In genomic region chr1:66267211-66267940, GRCh38 we compare ENCODE assay signal across 16 cellular contexts.
DNase-seq lines count a peak whose midpoint lies in the region; ATAC-seq, FAIRE-seq and TF ChIP-seq lines count a peak whose summit lies in the region.
"Had no signal": no experiment of that assay in that cellular context is flagged by ENCODE, and none has a peak within 500 bp of the region (broad histone marks: within the 10 kb centered on the region; RNA-seq: fewer than 3 reads in every experiment).

No MANE protein-coding gene starts in this region.

- H3K9me3 Mint-ChIP-seq in stimulated activated naive CD8-positive, alpha-beta T cell treated with anti-CD3 and anti-CD28 coated beads, Interleukin-15, amount 100 ng/mL, for 72 hours = peaks cover 0 to 7% of the 10 kb centered on the region in 2 donors
- H3K9me3 Mint-ChIP-seq: activated naive CD4-positive, alpha-beta T cell treated with anti-CD3 and anti-CD28 coated beads, Interleukin-2, amount 50 U/mL, for 24 hours; neural crest cell; stimulated activated naive CD8-positive, alpha-beta T cell treated with anti-CD3 and anti-CD28 coated beads, Interleukin-15, Interleukin-2, amounts not matched to agents 100 ng/mL and 50 ng/mL, for 24 hours had no signal

- H2BK120ac ChIP-seq in IMR-90 (ENCODE audit: low read depth, low read length) = peak overlapping the region; percentile 54

- peaks cover 70% of the 10 kb centered on the region for H3K4me1 Mint-ChIP-seq in stimulated activated naive CD8-positive, alpha-beta T cell treated with anti-CD3 and anti-CD28 coated beads, Interleukin-15, amount 100 ng/mL, for 72 hours

- H2AFZ ChIP-seq in IMR-90 (replicated peaks; ENCODE audit: low read length, poor library complexity) = no peak overlapping the region

- peak overlapping the region; percentile 71 for H2BK5ac ChIP-seq in IMR-90 (ENCODE audit: low read depth, low read length, poor library complexity, severe bottlenecking)

- H3K36me3 ChIP-seq in IMR-90 (ENCODE audit: control insufficient read depth, insufficient read depth, low read length) = no peaks in the 10 kb centered on the region
- H3K36me3 ChIP-seq in Peyer's patch = no peaks in the 10 kb centered on the region
- H3K36me3 ChIP-seq: sigmoid colon had no signal

- no peak overlapping the region for H4K91ac ChIP-seq in IMR-90 (ENCODE audit: insufficient read depth, low read depth, low read length)

- H2BK20ac ChIP-seq in IMR-90 (ENCODE audit: low read depth, low read length) = peak overlapping the region; percentile 71; the same call in 1 of the 2 replicates

- no peaks in the 10 kb centered on the region for H3K27me3 Mint-ChIP-seq in stimulated activated naive CD8-positive, alpha-beta T cell treated with anti-CD3 and anti-CD28 coated beads, Interleukin-15, amount 100 ng/mL, for 72 hours
- H3K27me3 Mint-ChIP-seq: activated naive CD4-positive, alpha-beta T cell treated with anti-CD3 and anti-CD28 coated beads, Interleukin-2, amount 50 U/mL, for 24 hours; stimulated activated naive CD8-positive, alpha-beta T cell treated with anti-CD3 and anti-CD28 coated beads, Interleukin-15, Interleukin-2, amounts not matched to agents 100 ng/mL and 50 ng/mL, for 24 hours had no signal

- peak overlapping the region in 1 of 2 experiments; percentile 12; a peak in 1 of 4 replicates for H4K8ac ChIP-seq in IMR-90 (ENCODE audit: low read depth in 2 of 2, low read length in 2 of 2)

- peak overlapping the region; percentile 20; the same call in 1 of the 2 replicates for H3K27ac ChIP-seq in IMR-90 (ENCODE audit: insufficient read depth, low read length)
- no peak overlapping the region for H3K27ac ChIP-seq in RWPE1
- H3K27ac ChIP-seq in Peyer's patch = no peak overlapping the region

- H3K4me3 ChIP-seq in IMR-90 (ENCODE audit: insufficient read depth, low read depth, low read length) (no peak overlapping the region), Peyer's patch (no peak overlapping the region)
- H3K4me3 ChIP-seq: sigmoid colon had no signal

- TF ChIP-seq CTCF in IMR-90 (conservative IDR thresholded peaks at IDR 0.05; ENCODE audit: low read depth, low read length) (no peak), RWPE1 (conservative IDR thresholded peaks at IDR 0.05; ENCODE audit: low read depth) (no peak), Peyer's patch (IDR thresholded peaks at IDR 0.05) (no peak)

- 0 out of 4 replicates have a peak, but pooled peaks cover 0 to 3% of the 10 kb centered on the region in 2 experiments for H3K79me1 ChIP-seq in IMR-90 (ENCODE audit: low read depth in 1 of 2, low read length in 2 of 2)

- H2AK9ac ChIP-seq in IMR-90 (replicated peaks; ENCODE audit: low read depth, low read length, poor library complexity) = no peak overlapping the region

- no peak overlapping the region for H3K4me3 Mint-ChIP-seq in stimulated activated naive CD8-positive, alpha-beta T cell treated with anti-CD3 and anti-CD28 coated beads, Interleukin-15, amount 100 ng/mL, for 72 hours
- H3K4me3 Mint-ChIP-seq: activated naive CD4-positive, alpha-beta T cell treated with anti-CD3 and anti-CD28 coated beads, Interleukin-2, amount 50 U/mL, for 24 hours; neural crest cell; stimulated activated naive CD8-positive, alpha-beta T cell treated with anti-CD3 and anti-CD28 coated beads, Interleukin-15, Interleukin-2, amounts not matched to agents 100 ng/mL and 50 ng/mL, for 24 hours had no signal

- TF ChIP-seq POLR2A in IMR-90 (IDR thresholded peaks at IDR 0.05; ENCODE audit: low read depth, low read length) (no peak), Peyer's patch (IDR thresholded peaks at IDR 0.05) (no peak)

- dilution Hi-C loops in IMR-90 (cut with HindIII; ENCODE audit: low sequenced_read_pairs, unreplicated experiment) = no loop called here

- peak overlapping the region; percentile 36; the same call in 1 of the 2 replicates for H3K4ac ChIP-seq in IMR-90 (ENCODE audit: low read depth, low read length)

- peak; percentile 86 for FAIRE-seq in A204.1 (lab: Jason Lieb, UNC)
- FAIRE-seq in colon (lab: Jason Lieb, UNC) = peak; percentile 14

- H3K4me2 ChIP-seq in IMR-90 (ENCODE audit: low read depth, low read length) = no peak overlapping the region

- H3K14ac ChIP-seq in IMR-90 (replicated peaks; ENCODE audit: low read depth, low read length) = no peak overlapping the region

- no peak for ATAC-seq in IMR-90 (ENCODE audit: low read depth)
- no peak for ATAC-seq in stimulated activated naive CD8-positive, alpha-beta T cell treated with anti-CD3 and anti-CD28 coated beads, Interleukin-15, amount 100 ng/mL, for 72 hours

- CTCF ChIA-PET in IMR-90 (lab: Yijun Ruan, JAX) = interaction anchor here (0.9 kb wide), 1 partner anchor 179 kb away, joined by 5 read pairs; no protein-coding TSS in a partner anchor
- CTCF ChIA-PET in RWPE1 (lab: Yijun Ruan, JAX) = interaction anchor here (0.5 to 0.6 kb wide), 2 partner anchors 26 to 479 kb away, joined by 3 read pairs; no protein-coding TSS in a partner anchor

- POLR2A ChIA-PET in IMR-90 (lab: Charles Lee; ENCODE audit: unreplicated experiment) (interaction anchor here (0.7 kb wide), 1 partner anchor 426 kb away, joined by 3 read pairs; no protein-coding TSS in a partner anchor), RWPE1 (lab: Yijun Ruan, JAX; ENCODE audit: low non-redundant PET) (no interaction called here)

- DNase-seq in IMR-90 (no peak), lung microvascular endothelial cell (ENCODE audit: low read depth in 2 of 2) (peak; percentile 52 to 67), RWPE1 (ENCODE audit: low spot score) (no peak), Peyer's patch (no peak), SIG-M5 treated with dmso at 0.1 percent for 504 hours (lab: John Stamatoyannopoulos, UW; ENCODE audit: unreplicated experiment) (no peak)
- no peak for DNase-seq in stimulated activated naive CD8-positive, alpha-beta T cell treated with anti-CD3 and anti-CD28 coated beads, Interleukin-15, amount 100 ng/mL, for 72 hours
- DNase-seq: central memory CD4-positive, alpha-beta T cell; GOT3; mesenchymal stem cell; NCI-H1092 treated with DMSO at 0.1 percent for 48 hours; sigmoid colon had no signal

- in situ Hi-C loops in IMR-90 (cut with MboI; ENCODE audit: low sequenced_read_pairs) = loop anchor here (25.0 kb wide), 1 partner anchor 470 kb away; no protein-coding TSS in a partner anchor

- H3K27ac Mint-ChIP-seq in stimulated activated naive CD8-positive, alpha-beta T cell treated with anti-CD3 and anti-CD28 coated beads, Interleukin-15, amount 100 ng/mL, for 72 hours = no peak overlapping the region
- H3K27ac Mint-ChIP-seq: activated naive CD4-positive, alpha-beta T cell treated with anti-CD3 and anti-CD28 coated beads, Interleukin-2, amount 50 U/mL, for 24 hours had no signal

- peak overlapping the region; percentile 86 for H3K18ac ChIP-seq in IMR-90 (ENCODE audit: low read depth, low read length)

- BruUV-seq in IMR-90 (replicated peaks; lab: Mats Ljungman, UMichigan) = no TSS peak

- no peak overlapping the region for H3K9ac ChIP-seq in IMR-90 (ENCODE audit: low read depth, low read length)

- H3K27me3 ChIP-seq in IMR-90 (ENCODE audit: control insufficient read depth, insufficient read depth, low read length) = no peaks in the 10 kb centered on the region
- no peaks in the 10 kb centered on the region for H3K27me3 ChIP-seq in Peyer's patch
- H3K27me3 ChIP-seq: sigmoid colon had no signal

- H3K4me1 ChIP-seq in IMR-90 (ENCODE audit: control insufficient read depth, insufficient read depth, low read length) = peaks cover 20% of the 10 kb centered on the region
- peaks cover 0 to 14% (median 0%) of the 10 kb centered on the region in 4 donors for H3K4me1 ChIP-seq in Peyer's patch

- H4K20me1 ChIP-seq in IMR-90 (ENCODE audit: insufficient read depth, low read length) = no peaks in the 10 kb centered on the region

- intact Hi-C loops in IMR-90 (cut with micrococcal nuclease) = no loop called here

- no peak overlapping the region for H3K56ac ChIP-seq in IMR-90 (ENCODE audit: extremely low read depth, insufficient read depth, low read length)

- WGBS in IMR-90 (ENCODE audit: extremely low coverage in 2 of 2, insufficient read length in 1 of 2), 2 experiments = no CpG with 5 or more reads among the region's 7 CpGs

- no peak overlapping the region for H3K23ac ChIP-seq in IMR-90 (ENCODE audit: low read depth, low read length)

- TF ChIP-seq RAD21 in IMR-90 (IDR thresholded peaks at IDR 0.05; ENCODE audit: low read length) = no peak

- peak overlapping the region; percentile 82; the same call in 1 of the 3 replicates for H2BK15ac ChIP-seq in IMR-90 (ENCODE audit: low read depth, low read length)

- H3K9me3 ChIP-seq in IMR-90 (ENCODE audit: control insufficient read depth, insufficient read depth, low read length) (no peaks in the 10 kb centered on the region), Peyer's patch (no peaks in the 10 kb centered on the region)
- H3K9me3 ChIP-seq: sigmoid colon had no signal

- peak overlapping the region; percentile 76; the same call in 1 of the 2 replicates for H4K5ac ChIP-seq in IMR-90 (ENCODE audit: low read depth, low read length)

- peak overlapping the region; percentile 22; the same call in 1 of the 2 replicates for H2AK5ac ChIP-seq in IMR-90 (ENCODE audit: low read depth, low read length)

- H3K9me1 ChIP-seq in IMR-90 (ENCODE audit: insufficient read depth, low read length) = peaks cover 2% of the 10 kb centered on the region

TF ChIP-seq in IMR-90, 13 proteins besides CTCF, POLR2A, EP300 and RAD21:
- TF ChIP-seq ELK1 (IDR thresholded peaks at IDR 0.05; ENCODE audit: borderline replicate concordance, low read depth, low read length) (no peak), CEBPB (IDR thresholded peaks at IDR 0.05; ENCODE audit: low read depth, low read length) (peak; percentile 19; the same call in 1 of the 2 replicates)

Comparison
In these comparisons a context has a peak if more than half of its experiments do, and no peak if none do; other contexts are left out.
1. DNase-seq: peak in lung microvascular endothelial cell (2 of 2); none in IMR-90 (single experiment), RWPE1 (single experiment), Peyer's patch (0 of 3), stimulated activated naive CD8-positive, alpha-beta T cell treated with anti-CD3 and anti-CD28 coated beads, Interleukin-15, amount 100 ng/mL, for 72 hours (0 of 2) and SIG-M5 treated with dmso at 0.1 percent for 504 hours (single experiment).